11 cellular contexts compared by ENCODE assay signal in the genomic region with DNA sequence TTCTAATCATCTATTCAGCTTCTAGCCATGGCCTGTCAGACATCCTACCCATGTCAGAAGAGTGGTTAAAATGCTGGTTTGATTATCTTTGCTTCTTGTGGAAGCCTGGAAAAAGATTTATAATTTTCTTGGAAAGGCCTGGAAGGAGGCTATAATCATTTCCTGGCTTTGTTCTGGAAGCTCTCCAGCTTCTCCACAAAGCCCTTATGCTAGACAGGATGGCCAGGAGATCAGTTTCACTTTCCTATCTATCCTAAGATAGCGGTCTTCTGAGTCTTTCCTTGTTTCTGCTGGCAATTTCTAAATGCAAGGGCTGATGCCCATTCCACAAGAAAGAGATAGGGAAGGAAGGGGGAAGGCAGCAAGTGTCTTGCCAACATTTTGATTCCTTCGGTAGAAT.
DNase-seq lines count a peak whose midpoint lies in the region; TF ChIP-seq lines count a peak whose summit lies in the region.
"Had no signal": no experiment of that assay in that cellular context is flagged by ENCODE, and none has a peak within 500 bp of the region (broad histone marks: within the 10 kb centered on the region; RNA-seq: fewer than 3 reads in every experiment).

No MANE protein-coding gene starts in this region.

- no peak overlapping the region for H2AFZ ChIP-seq in SK-N-SH (ENCODE audit: low read depth)

- CTCF ChIA-PET in SK-N-SH (lab: Yijun Ruan, JAX) = no interaction called here

- H3F3A ChIP-seq in SK-N-SH (replicated peaks; ENCODE audit: insufficient read depth) = peaks cover 15% of the 10 kb centered on the region

- peak overlapping the region; percentile 23 to 34; a peak in 1 of 4 replicates for H3K27ac ChIP-seq in SK-N-SH (ENCODE audit: low read depth in 2 of 2, low read length in 1 of 2)

- no peak for TF ChIP-seq EP300 in SK-N-SH (IDR thresholded peaks at IDR 0.05; ENCODE audit: borderline replicate concordance in 1 of 2, low read depth in 1 of 2, low read length in 1 of 2)

- no peak for TF ChIP-seq CTCF in SK-N-SH (IDR thresholded peaks at IDR 0.05)

- no peaks in the 10 kb centered on the region for H3K27me3 ChIP-seq in SK-N-SH (ENCODE audit: insufficient read depth)

- POLR2A ChIA-PET in SK-N-SH (lab: Yijun Ruan, JAX) = no interaction called here

- WGBS in SK-N-SH (ENCODE audit: low lambda C conversion rate) = 70% methylated on average over 2 of the region's 2 CpGs

- no peak overlapping the region for H3K9ac ChIP-seq in SK-N-SH

- peak overlapping the region in 1 of 2 experiments; percentile 42; a peak in 1 of 4 replicates for H3K4me3 ChIP-seq in SK-N-SH (ENCODE audit: low read depth in 2 of 2, low read length in 1 of 2)

- peak overlapping the region; percentile 31; the same call in 1 of the 2 replicates for H3K4me2 ChIP-seq in SK-N-SH

- H3K4me1 ChIP-seq in SK-N-SH (ENCODE audit: control insufficient read depth in 1 of 2, insufficient read depth in 2 of 2, low read depth in 1 of 2, low read length in 1 of 2) = peaks cover 5 to 7% of the 10 kb centered on the region in 2 experiments; a peak in 2 of 4 replicates

- no peak for TF ChIP-seq RAD21 in SK-N-SH (IDR thresholded peaks at IDR 0.05; ENCODE audit: low read length)

- no peaks in the 10 kb centered on the region for H3K79me2 ChIP-seq in SK-N-SH (ENCODE audit: insufficient read depth)

- H3K9me2 ChIP-seq in SK-N-SH = no peaks in the 10 kb centered on the region

- DNase-seq in EL (peak; percentile 84), SK-N-SH (no peak), glomerular visceral epithelial cell (ENCODE audit: extremely low spot score) (peak; percentile 69), renal cortical epithelial cell (ENCODE audit: low read depth) (peak; percentile 44), DMS153 treated with DMSO at 0.1 percent for 48 hours (lab: John Stamatoyannopoulos, UW; ENCODE audit: unreplicated experiment) (no peak), RKO (ENCODE audit: low spot score) (no peak), OCI-M2 (lab: John Stamatoyannopoulos, UW; ENCODE audit: unreplicated experiment) (no peak), NCI-H510A (lab: John Stamatoyannopoulos, UW) (no peak)
- DNase-seq: NCI-H2107; SHP77; stimulated activated CD4-positive, alpha-beta T cell treated with anti-CD3 and anti-CD28 coated beads, Interleukin-4, amount 100 ng/mL, for 1 hour had no signal

- H3K36me3 ChIP-seq in SK-N-SH (replicated peaks in 1 of 2; ENCODE audit: control insufficient read depth in 1 of 2, insufficient read depth in 2 of 2, low read length in 1 of 2) = no peaks in the 10 kb centered on the region

- no peaks in the 10 kb centered on the region for H4K20me1 ChIP-seq in SK-N-SH (ENCODE audit: insufficient read depth)

- no peaks in the 10 kb centered on the region for H3K9me3 ChIP-seq in SK-N-SH

TF ChIP-seq in SK-N-SH, 30 proteins besides CTCF, POLR2A, EP300 and RAD21:
- TF ChIP-seq NFIC (IDR thresholded peaks at IDR 0.05; ENCODE audit: borderline replicate concordance) (peak; percentile 38; the same call in 1 of the 2 replicates), CHD2 (IDR thresholded peaks at IDR 0.05; ENCODE audit: low read length, partially characterized antibody) (no peak), RFX5 (IDR thresholded peaks at IDR 0.05; ENCODE audit: low read length) (no peak), TCF12 (IDR thresholded peaks at IDR 0.05) (peak; percentile 74), RXRA (IDR thresholded peaks at IDR 0.05; ENCODE audit: borderline replicate concordance, low read depth) (no peak), RCOR1 (IDR thresholded peaks at IDR 0.05; ENCODE audit: low read length) (no peak)
- TF ChIP-seq, protein P1, sequence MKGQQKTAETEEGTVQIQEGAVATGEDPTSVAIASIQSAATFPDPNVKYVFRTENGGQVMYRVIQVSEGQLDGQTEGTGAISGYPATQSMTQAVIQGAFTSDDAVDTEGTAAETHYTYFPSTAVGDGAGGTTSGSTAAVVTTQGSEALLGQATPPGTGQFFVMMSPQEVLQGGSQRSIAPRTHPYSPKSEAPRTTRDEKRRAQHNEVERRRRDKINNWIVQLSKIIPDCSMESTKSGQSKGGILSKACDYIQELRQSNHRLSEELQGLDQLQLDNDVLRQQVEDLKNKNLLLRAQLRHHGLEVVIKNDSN (IDR thresholded peaks at IDR 0.05; ENCODE audit: borderline replicate concordance, low read depth) = no peak

Comparison
In these comparisons a context has a peak if more than half of its experiments do, and no peak if none do; other contexts are left out.
1. DNase-seq: peak in EL (single experiment), glomerular visceral epithelial cell (single experiment) and renal cortical epithelial cell (single experiment); none in SK-N-SH (single experiment), DMS153 treated with DMSO at 0.1 percent for 48 hours (single experiment), RKO (single experiment), OCI-M2 (single experiment) and NCI-H510A (single experiment).